Comparison of ENCODE assay signal across 20 cellular contexts in genomic region chr13:39847336-39847735, GRCh38.
DNase-seq lines count a peak whose midpoint lies in the region.
"Had no signal": no experiment of that assay in that cellular context is flagged by ENCODE, and none has a peak within 500 bp of the region (broad histone marks: within the 10 kb centered on the region; RNA-seq: fewer than 3 reads in every experiment).

No MANE protein-coding gene starts in this region.

- H3K36me3 ChIP-seq in SJCRH30, result no peaks in the 10 kb centered on the region
- H3K36me3 ChIP-seq: HAP-1 had no signal

- no peak overlapping the region for H3K27ac ChIP-seq in SJCRH30
- H3K27ac ChIP-seq: A549 had no signal

- no peaks in the 10 kb centered on the region for H3K27me3 ChIP-seq in SJCRH30

- H3K9me3 ChIP-seq in SJCRH30 (replicated peaks), result peaks cover 8% of the 10 kb centered on the region; the same call in 1 of the 2 replicates
- H3K9me3 ChIP-seq: A549, HAP-1 had no signal

- no peak overlapping the region for H3K4me3 ChIP-seq in SJCRH30
- H3K4me3 ChIP-seq: A549, GM23338, HAP-1 had no signal

- peak; percentile 2 for DNase-seq in NCI-H2171 treated with DMSO at 0.1 percent for 48 hours (lab: John Stamatoyannopoulos, UW)
- DNase-seq in NCI-H2171 (lab: John Stamatoyannopoulos, UW), result no peak
- peak; percentile 56 to 68 for DNase-seq in SJCRH30
- DNase-seq in myocyte (ENCODE audit: low read depth), result peak; percentile 7
- no peak for DNase-seq in cortex of kidney (lab: John Stamatoyannopoulos, UW)
- DNase-seq in retina, result no peak
- DNase-seq: 8988T; ACHN; AML-193; C1 segment of cervical spinal cord; Calu3; CD4-positive, alpha-beta memory T cell; COR-L47; DMS53; DMS79 treated with DMSO at 0.1 percent for 48 hours; GF-D8; HFFc6 had no signal

- H3K4me1 ChIP-seq in SJCRH30, result peaks cover 4% of the 10 kb centered on the region; the same call in 1 of the 2 replicates
- H3K4me1 ChIP-seq: A549, HAP-1 had no signal

Comparison
In these comparisons a context has a peak if more than half of its experiments do, and no peak if none do; other contexts are left out.
1. DNase-seq: peak in NCI-H2171 treated with DMSO at 0.1 percent for 48 hours (single experiment), SJCRH30 (2 of 2) and myocyte (single experiment); none in NCI-H2171 (single experiment), cortex of kidney (single experiment) and retina (single experiment).